ENCODE assay signal across 16 cellular contexts in genomic region chr4:107392951-107393350, GRCh38.
DNase-seq lines count a peak whose midpoint lies in the region; TF ChIP-seq lines count a peak whose summit lies in the region.
"Had no signal": no experiment of that assay in that cellular context is flagged by ENCODE, and none has a peak within 500 bp of the region (broad histone marks: within the 10 kb centered on the region; RNA-seq: fewer than 3 reads in every experiment).

No MANE protein-coding gene starts in this region.

- no peak overlapping the region for H3K4me3 ChIP-seq in AG10803 (ENCODE audit: low read length)
- H3K4me3 ChIP-seq in Loucy (ENCODE audit: low read length, poor library complexity, severe bottlenecking): no peak overlapping the region
- H3K4me3 ChIP-seq: BLaER1 treated with 17β-estradiol and CSF1 and Interleukin-3, amounts not matched to agents 10 nM and 100 nM had no signal

- no peaks in the 10 kb centered on the region for H3K27me3 ChIP-seq in Loucy (ENCODE audit: insufficient read depth, low read length, poor library complexity, severe bottlenecking)
- H3K27me3 ChIP-seq: BLaER1 treated with 17β-estradiol and CSF1 and Interleukin-3, amounts not matched to agents 10 nM and 100 nM had no signal

- no peaks in the 10 kb centered on the region for H3K79me2 ChIP-seq in Loucy (ENCODE audit: insufficient read depth, low read length)

- peaks cover 15% of the 10 kb centered on the region for H3K4me1 Mint-ChIP-seq in osteocyte (ENCODE audit: unreplicated experiment)
- H3K4me1 Mint-ChIP-seq in CD14-positive monocyte: no peaks in the 10 kb centered on the region
- H3K4me1 Mint-ChIP-seq: activated B cell treated with CpG ODN at 0.5 μM for 24 hours, immature natural killer cell, natural killer cell had no signal

- H3K9me3 Mint-ChIP-seq in osteocyte (ENCODE audit: unreplicated experiment) (no peaks in the 10 kb centered on the region), CD14-positive monocyte (peaks cover 0 to 9% (median 4%) of the 10 kb centered on the region in 7 donors)
- H3K9me3 Mint-ChIP-seq: activated B cell treated with CpG ODN at 0.5 μM for 24 hours; activated T-cell treated with anti-CD3 and anti-CD28 coated beads, Interleukin-2, amount 50 U/mL, for 4 hours had no signal

- H3K4me2 ChIP-seq in Loucy (ENCODE audit: low read depth, low read length, poor library complexity, severe bottlenecking): peak overlapping the region; percentile 37
- H3K4me2 ChIP-seq: BLaER1 treated with 17β-estradiol and CSF1 and Interleukin-3, amounts not matched to agents 10 nM and 100 nM had no signal

- H3K9me2 ChIP-seq in Loucy (replicated peaks; ENCODE audit: low read depth, low read length): no peaks in the 10 kb centered on the region

- peak overlapping the region; percentile 19 for H3K27ac Mint-ChIP-seq in osteocyte (ENCODE audit: unreplicated experiment)
- peak overlapping the region in 2 of 7 donors; percentile 15 for H3K27ac Mint-ChIP-seq in CD14-positive monocyte
- H3K27ac Mint-ChIP-seq: activated B cell treated with CpG ODN at 0.5 μM for 24 hours, immature natural killer cell, natural killer cell had no signal

- no peak overlapping the region for H3K4me3 Mint-ChIP-seq in osteocyte (ENCODE audit: unreplicated experiment)
- no peak overlapping the region for H3K4me3 Mint-ChIP-seq in CD14-positive monocyte
- H3K4me3 Mint-ChIP-seq: activated B cell treated with CpG ODN at 0.5 μM for 24 hours; activated T-cell treated with anti-CD3 and anti-CD28 coated beads, Interleukin-2, amount 50 U/mL, for 4 hours; immature natural killer cell; natural killer cell had no signal

- TF ChIP-seq CTCF in AG10803 (conservative IDR thresholded peaks at IDR 0.05; ENCODE audit: low read length) (no peak), Loucy (conservative IDR thresholded peaks at IDR 0.05; ENCODE audit: low read length) (no peak), osteocyte (IDR thresholded peaks at IDR 0.05) (no peak), CD14-positive monocyte (IDR thresholded peaks at IDR 0.05) (no peak)

- H3K36me3 ChIP-seq in Loucy (ENCODE audit: insufficient read depth, low read length): no peaks in the 10 kb centered on the region
- H3K36me3 ChIP-seq: BLaER1 treated with 17β-estradiol and CSF1 and Interleukin-3, amounts not matched to agents 10 nM and 100 nM had no signal

- no peaks in the 10 kb centered on the region for H3K27me3 Mint-ChIP-seq in osteocyte (ENCODE audit: unreplicated experiment)
- H3K27me3 Mint-ChIP-seq in CD14-positive monocyte (ENCODE audit: low read depth in 3 of 3): no peaks in the 10 kb centered on the region
- H3K27me3 Mint-ChIP-seq: activated B cell treated with CpG ODN at 0.5 μM for 24 hours had no signal

- peak overlapping the region; percentile 72; the same call in 1 of the 2 replicates for H2AFZ ChIP-seq in Loucy (ENCODE audit: low read length)

- H3K36me3 Mint-ChIP-seq in osteocyte (ENCODE audit: unreplicated experiment): no peaks in the 10 kb centered on the region
- no peaks in the 10 kb centered on the region for H3K36me3 Mint-ChIP-seq in CD14-positive monocyte
- H3K36me3 Mint-ChIP-seq: immature natural killer cell, natural killer cell had no signal

- no peaks in the 10 kb centered on the region for H3K9me3 ChIP-seq in Loucy (ENCODE audit: insufficient read depth, low read depth, low read length)

- H4K20me1 ChIP-seq in Loucy (ENCODE audit: insufficient read depth, low read length, poor library complexity, severe bottlenecking): no peaks in the 10 kb centered on the region
- H4K20me1 ChIP-seq: BLaER1 treated with 17β-estradiol and CSF1 and Interleukin-3, amounts not matched to agents 10 nM and 100 nM had no signal

- no peaks in the 10 kb centered on the region for H3K4me1 ChIP-seq in Loucy (ENCODE audit: insufficient read depth, low read length, poor library complexity, severe bottlenecking)
- H3K4me1 ChIP-seq: BLaER1 treated with 17β-estradiol and CSF1 and Interleukin-3, amounts not matched to agents 10 nM and 100 nM had no signal

- DNase-seq in AG10803 (ENCODE audit: low read depth) (peak; percentile 83), epidermal melanocyte (ENCODE audit: insufficient read length, low spot score) (peak; percentile 44), osteocyte (ENCODE audit: extremely low spot score, unreplicated experiment) (no peak), caudate nucleus (lab: John Stamatoyannopoulos, UW) (no peak), NCI-H1436 treated with DMSO at 0.1 percent for 48 hours (lab: John Stamatoyannopoulos, UW) (no peak), CD14-positive monocyte (ENCODE audit: low spot score) (no peak), T-helper 9 cell (no peak)
- DNase-seq: activated B cell treated with CpG ODN at 0.5 μM for 24 hours; activated T-cell treated with anti-CD3 and anti-CD28 coated beads, Interleukin-2, amount 50 U/mL, for 4 hours; immature natural killer cell; natural killer cell; NCI-H1092; Right ventricle myocardium superior had no signal

- intact Hi-C loops in CD14-positive monocyte (cut with micrococcal nuclease): no loop called here

- no peak overlapping the region for H3K9ac ChIP-seq in Loucy (ENCODE audit: low read depth, low read length, poor library complexity, severe bottlenecking)
- H3K9ac ChIP-seq: BLaER1 treated with 17β-estradiol and CSF1 and Interleukin-3, amounts not matched to agents 10 nM and 100 nM had no signal

- no peak overlapping the region for H3K27ac ChIP-seq in caudate nucleus (ENCODE audit: low read depth, low read length)
- H3K27ac ChIP-seq: BLaER1 treated with 17β-estradiol and CSF1 and Interleukin-3, amounts not matched to agents 10 nM and 100 nM; HL-60 had no signal

- no peaks in the 10 kb centered on the region for H3F3A ChIP-seq in Loucy (ENCODE audit: low read depth)

Comparison
In these comparisons a context has a peak if more than half of its experiments do, and no peak if none do; other contexts are left out.
1. DNase-seq: peak in AG10803 (single experiment) and epidermal melanocyte (single experiment); none in osteocyte (single experiment), caudate nucleus (0 of 61), NCI-H1436 treated with DMSO at 0.1 percent for 48 hours (single experiment), CD14-positive monocyte (single experiment) and T-helper 9 cell (single experiment).